12 cellular contexts compared by ENCODE assay signal in the genomic region with DNA sequence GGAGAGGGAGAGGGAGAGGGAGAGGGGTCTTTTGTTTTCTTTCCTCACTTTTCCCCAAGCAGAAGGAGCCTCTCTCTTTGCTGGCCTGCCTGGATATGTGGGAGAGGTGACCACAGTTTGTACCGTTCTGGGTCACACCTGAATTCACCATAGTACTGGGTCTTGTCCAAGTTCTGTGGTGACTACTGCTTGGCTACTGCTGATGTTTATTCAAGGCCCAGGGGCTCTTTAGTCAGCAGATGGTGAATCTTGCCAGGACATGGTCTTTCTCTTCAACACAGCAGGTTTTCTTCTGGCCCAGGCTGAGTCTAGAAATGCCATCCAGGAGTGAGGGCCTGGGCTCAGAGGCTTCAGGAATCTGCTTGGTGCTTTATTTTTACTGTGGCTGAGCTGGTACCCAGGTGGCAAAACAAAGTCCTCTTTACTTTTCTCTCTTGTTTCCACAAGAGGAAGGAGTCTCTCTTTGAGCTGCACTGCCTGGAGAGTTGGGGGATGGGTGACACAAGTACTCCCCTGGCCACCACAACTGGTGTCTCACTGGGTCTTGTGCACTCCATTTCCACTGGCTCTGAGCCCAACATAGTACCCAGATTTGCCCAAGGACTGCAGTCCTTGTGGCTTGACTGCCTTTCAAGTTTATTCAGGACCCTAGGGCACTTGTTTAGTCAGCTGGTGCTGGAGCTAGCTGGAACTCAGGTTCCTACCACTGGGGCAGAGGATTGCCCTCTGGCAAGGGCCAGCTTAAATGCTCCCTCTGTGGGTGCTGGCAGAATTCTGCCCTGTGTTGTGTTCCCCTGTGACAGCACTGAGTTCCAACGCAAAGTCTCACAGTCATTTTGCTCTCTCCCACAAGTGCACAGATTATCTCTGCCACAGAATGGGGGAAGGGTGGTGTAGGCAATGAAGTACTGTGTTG. TPM values are rescaled to one million over a fixed set of nuclear protein-coding genes. Genes with fewer than 3 reads are reported as not detected.
DNase-seq lines count a peak whose midpoint lies in the region; ATAC-seq, FAIRE-seq and TF ChIP-seq lines count a peak whose summit lies in the region.
"Had no signal": no experiment of that assay in that cellular context is flagged by ENCODE, and none has a peak within 500 bp of the region (broad histone marks: within the 10 kb centered on the region; RNA-seq: fewer than 3 reads in every experiment).

No MANE protein-coding gene starts in this region.

- H4K20me1 ChIP-seq in osteoblast (ENCODE audit: insufficient read depth, low read length): no peaks in the 10 kb centered on the region

- H2AFZ ChIP-seq in osteoblast (ENCODE audit: low read length): no peak overlapping the region

- H3K9me3 ChIP-seq in RWPE2 (ENCODE audit: severe bottlenecking) (peaks cover 5% of the 10 kb centered on the region), osteoblast (ENCODE audit: low read depth, low read length) (no peaks in the 10 kb centered on the region), kidney (ENCODE audit: control insufficient read depth in 1 of 2, low read length in 2 of 2) (no peaks in the 10 kb centered on the region)
- H3K9me3 ChIP-seq: psoas muscle had no signal

- H3K4me3 ChIP-seq in RWPE2 (ENCODE audit: severe bottlenecking): no peak overlapping the region
- no peak overlapping the region for H3K4me3 ChIP-seq in osteoblast (ENCODE audit: insufficient read depth, low read length)
- no peak overlapping the region for H3K4me3 ChIP-seq in kidney (ENCODE audit: low read length in 2 of 2)
- H3K4me3 ChIP-seq: psoas muscle had no signal

- intact Hi-C loops in kidney (cut with DNase I): no loop called here

- in situ Hi-C loops in G401 (cut with HindIII; ENCODE audit: low sequenced_read_pairs): no loop called here

- FAIRE-seq in kidney (lab: Jason Lieb, UNC): no peak
- FAIRE-seq: GM19239 had no signal

- H3K4me1 Mint-ChIP-seq in effector memory CD8-positive, alpha-beta T cell (ENCODE audit: low read depth in 2 of 2): no peaks in the 10 kb centered on the region

- no peaks in the 10 kb centered on the region for H3K27me3 Mint-ChIP-seq in effector memory CD8-positive, alpha-beta T cell
- H3K27me3 Mint-ChIP-seq: activated CD4-positive, alpha-beta memory T cell treated with anti-CD3 and anti-CD28 coated beads, Interleukin-2, amount 10 ng/mL, durations not matched to agents 7 days and 5 days had no signal

- H3K4me2 ChIP-seq in osteoblast (ENCODE audit: insufficient read depth, low read length): peak overlapping the region; percentile 15

- H3K4me1 ChIP-seq in RWPE2 (ENCODE audit: insufficient read depth, poor library complexity, severe bottlenecking): peaks cover 26% of the 10 kb centered on the region
- peaks cover 22% of the 10 kb centered on the region for H3K4me1 ChIP-seq in osteoblast (ENCODE audit: insufficient read depth, low read length)
- H3K4me1 ChIP-seq in kidney (ENCODE audit: control insufficient read depth in 1 of 2, insufficient read depth in 1 of 2, low read depth in 1 of 2, low read length in 2 of 2): peaks cover 0 to 3% of the 10 kb centered on the region in 2 donors
- H3K4me1 ChIP-seq: psoas muscle had no signal

- H3K9me3 Mint-ChIP-seq in effector memory CD8-positive, alpha-beta T cell: no peaks in the 10 kb centered on the region
- H3K9me3 Mint-ChIP-seq: activated CD4-positive, alpha-beta memory T cell treated with anti-CD3 and anti-CD28 coated beads, Interleukin-2, amount 10 ng/mL, durations not matched to agents 7 days and 5 days had no signal

- no peak overlapping the region for H3K27ac Mint-ChIP-seq in effector memory CD8-positive, alpha-beta T cell
- H3K27ac Mint-ChIP-seq: activated CD4-positive, alpha-beta memory T cell treated with anti-CD3 and anti-CD28 coated beads, Interleukin-2, amount 10 ng/mL, durations not matched to agents 7 days and 5 days had no signal

- DNase-seq in G401 (ENCODE audit: low spot score) (peak; percentile 74), RWPE2 (ENCODE audit: low spot score) (no peak), osteoblast (ENCODE audit: insufficient read length, low spot score, missing footprints) (peak; percentile 72), kidney (no peak)
- no peak for DNase-seq in effector CD4-positive, alpha-beta T cell
- DNase-seq in effector memory CD8-positive, alpha-beta T cell: no peak
- DNase-seq: activated CD4-positive, alpha-beta memory T cell treated with anti-CD3 and anti-CD28 coated beads, Interleukin-2, amount 10 ng/mL, durations not matched to agents 7 days and 5 days; aorta; psoas muscle had no signal

- ATAC-seq in RWPE2 (ENCODE audit: low read depth): peak; percentile 92
- peak; percentile 92 for ATAC-seq in esophagus mucosa
- no peak for ATAC-seq in effector memory CD8-positive, alpha-beta T cell (replicated peaks)
- ATAC-seq in HG02623 (IDR thresholded peaks at IDR 0.05; ENCODE audit: unreplicated experiment): no peak

- no peaks in the 10 kb centered on the region for H3K79me2 ChIP-seq in osteoblast (ENCODE audit: insufficient read depth, low read length)

- H3K36me3 ChIP-seq in RWPE2 (ENCODE audit: low read depth) (peaks cover 54% of the 10 kb centered on the region), osteoblast (ENCODE audit: insufficient read depth, low read length) (peaks cover 6% of the 10 kb centered on the region), kidney (ENCODE audit: control insufficient read depth in 1 of 2, insufficient read depth in 2 of 2, low read length in 2 of 2) (no peaks in the 10 kb centered on the region)

- TF ChIP-seq CTCF in RWPE2 (IDR thresholded peaks at IDR 0.05; ENCODE audit: poor library complexity, severe bottlenecking) (no peak), osteoblast (IDR thresholded peaks at IDR 0.05; ENCODE audit: extremely low read depth, low read depth, low read length) (no peak), kidney (IDR thresholded peaks at IDR 0.05; ENCODE audit: borderline replicate concordance, extremely low read depth, insufficient read depth) (no peak)

- H3K27me3 ChIP-seq in RWPE2 (ENCODE audit: insufficient read depth, poor library complexity, severe bottlenecking) (no peaks in the 10 kb centered on the region), osteoblast (ENCODE audit: insufficient read depth, low read length) (no peaks in the 10 kb centered on the region)

- peaks cover 49% of the 10 kb centered on the region for H3K36me3 Mint-ChIP-seq in effector memory CD8-positive, alpha-beta T cell (ENCODE audit: insufficient read depth)

- no peak overlapping the region for H3K4me3 Mint-ChIP-seq in effector memory CD8-positive, alpha-beta T cell
- H3K4me3 Mint-ChIP-seq: activated CD4-positive, alpha-beta memory T cell treated with anti-CD3 and anti-CD28 coated beads, Interleukin-2, amount 10 ng/mL, durations not matched to agents 7 days and 5 days had no signal

- no peak overlapping the region for H3K9ac ChIP-seq in kidney (ENCODE audit: low read length in 2 of 2)

- H3K27ac ChIP-seq in RWPE2 (ENCODE audit: poor library complexity, severe bottlenecking): peak overlapping the region; percentile 37
- H3K27ac ChIP-seq in osteoblast (ENCODE audit: low read depth, low read length): no peak overlapping the region
- no peak overlapping the region for H3K27ac ChIP-seq in kidney (ENCODE audit: low read depth in 2 of 2, low read length in 2 of 2)
- H3K27ac ChIP-seq: psoas muscle had no signal

RNA-seq across cellular contexts. Expression of gene CCNDBP1, which starts 16.8 kb away (rescaled TPM):
- total RNA-seq in G401 (2014; rRNA removed; shearing (Covaris generic)): 32.1 and 38.9 TPM in 2 replicates
- total RNA-seq in esophagus mucosa: 53.1 TPM
- 61.0 and 66.6 TPM in 2 replicates for total RNA-seq in osteoblast
- 56.8 TPM for total RNA-seq in kidney
- 64.3 TPM for polyA plus RNA-seq in kidney (ENCODE audit: insufficient read depth, low read depth, low replicate concordance)

RNA-seq across cellular contexts. Expression of gene TMEM62, which starts 35.1 kb away (rescaled TPM):
- total RNA-seq in G401 (2014; rRNA removed; shearing (Covaris generic)): 12.7 and 22.0 TPM in 2 replicates
- total RNA-seq in esophagus mucosa (11.8 TPM), osteoblast (17.7 and 25.6 TPM in 2 replicates), kidney (31.2 TPM)
- polyA plus RNA-seq in kidney (ENCODE audit: insufficient read depth, low read depth, low replicate concordance): 14.7 TPM

RNA-seq across cellular contexts. Expression of gene EPB42, which starts 52.4 kb away (rescaled TPM):
- total RNA-seq in G401 (2014; rRNA removed; shearing (Covaris generic)): not detected in 2 replicates
- total RNA-seq in esophagus mucosa (not detected), osteoblast (not detected in 2 replicates), kidney (not detected)
- polyA plus RNA-seq in kidney (ENCODE audit: insufficient read depth, low read depth, low replicate concordance): not detected
- total RNA-seq: activated CD4-positive, alpha-beta memory T cell treated with anti-CD3 and anti-CD28 coated beads, Interleukin-2, amount 10 ng/mL, durations not matched to agents 7 days and 5 days had no signal
- polyA plus RNA-seq: aorta, psoas muscle had no signal

Comparison
In these comparisons a context has a peak if more than half of its experiments do, and no peak if none do; other contexts are left out.
1. DNase-seq: peak in G401 (single experiment) and osteoblast (single experiment); none in RWPE2 (single experiment), kidney (single experiment), effector CD4-positive, alpha-beta T cell (single experiment) and effector memory CD8-positive, alpha-beta T cell (0 of 3).
2. ATAC-seq: peak in RWPE2 (single experiment) and esophagus mucosa (single experiment); none in effector memory CD8-positive, alpha-beta T cell (single experiment) and HG02623 (single experiment).